1 cellular context compared by ENCODE assay signal in the genomic region with DNA sequence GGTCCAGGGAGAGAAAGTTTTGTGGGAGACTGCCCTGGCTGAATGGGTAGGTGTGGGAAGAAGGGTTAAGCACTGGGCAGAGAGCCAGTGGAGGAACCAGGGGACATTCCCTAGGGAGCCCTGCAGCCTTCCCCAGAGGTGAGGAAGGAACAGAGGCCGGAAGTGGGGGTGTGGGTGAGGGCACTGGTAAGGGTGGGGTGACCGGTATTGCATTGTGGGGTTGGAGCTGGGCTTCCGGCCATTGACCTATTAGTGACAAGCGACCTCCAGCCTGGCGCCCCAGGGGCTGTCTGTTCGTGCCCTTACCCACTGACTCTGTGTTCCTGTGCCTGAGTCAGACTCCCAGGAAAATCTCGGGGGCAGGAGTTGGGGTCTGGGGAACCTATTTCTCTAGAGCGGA.
TF ChIP-seq lines count a peak whose summit lies in the region.

No MANE protein-coding gene starts in this region.

TF ChIP-seq in endothelial cell of umbilical vein, 7 proteins besides CTCF, POLR2A, EP300 and RAD21:
- TF ChIP-seq EZH2 (IDR thresholded peaks at IDR 0.05; ENCODE audit: borderline replicate concordance, low read depth, low read length, severe bottlenecking) (no peak), GATA2 (IDR thresholded peaks at IDR 0.05; ENCODE audit: insufficient read depth, insufficient read length, low read depth, low read length) (no peak), MYC (IDR thresholded peaks at IDR 0.05; ENCODE audit: low read depth, low read length) (no peak), JUN (IDR thresholded peaks at IDR 0.05; ENCODE audit: borderline replicate concordance, insufficient read depth, insufficient read length, low read depth) (no peak), FOS (IDR thresholded peaks at IDR 0.05; ENCODE audit: borderline replicate concordance, insufficient read depth, low read length) (no peak), POLR2AphosphoS5 (IDR thresholded peaks at IDR 0.05; ENCODE audit: insufficient read depth, low read depth, low read length) (no peak)
- TF ChIP-seq, protein P1, sequence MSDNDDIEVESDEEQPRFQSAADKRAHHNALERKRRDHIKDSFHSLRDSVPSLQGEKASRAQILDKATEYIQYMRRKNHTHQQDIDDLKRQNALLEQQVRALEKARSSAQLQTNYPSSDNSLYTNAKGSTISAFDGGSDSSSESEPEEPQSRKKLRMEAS (IDR thresholded peaks at IDR 0.05; ENCODE audit: insufficient read depth, insufficient read length): no peak
TF ChIP-seq in endothelial cell of umbilical vein: peak in this region for 0.
